ENCODE assay signal across 8 cellular contexts in the genomic region with DNA sequence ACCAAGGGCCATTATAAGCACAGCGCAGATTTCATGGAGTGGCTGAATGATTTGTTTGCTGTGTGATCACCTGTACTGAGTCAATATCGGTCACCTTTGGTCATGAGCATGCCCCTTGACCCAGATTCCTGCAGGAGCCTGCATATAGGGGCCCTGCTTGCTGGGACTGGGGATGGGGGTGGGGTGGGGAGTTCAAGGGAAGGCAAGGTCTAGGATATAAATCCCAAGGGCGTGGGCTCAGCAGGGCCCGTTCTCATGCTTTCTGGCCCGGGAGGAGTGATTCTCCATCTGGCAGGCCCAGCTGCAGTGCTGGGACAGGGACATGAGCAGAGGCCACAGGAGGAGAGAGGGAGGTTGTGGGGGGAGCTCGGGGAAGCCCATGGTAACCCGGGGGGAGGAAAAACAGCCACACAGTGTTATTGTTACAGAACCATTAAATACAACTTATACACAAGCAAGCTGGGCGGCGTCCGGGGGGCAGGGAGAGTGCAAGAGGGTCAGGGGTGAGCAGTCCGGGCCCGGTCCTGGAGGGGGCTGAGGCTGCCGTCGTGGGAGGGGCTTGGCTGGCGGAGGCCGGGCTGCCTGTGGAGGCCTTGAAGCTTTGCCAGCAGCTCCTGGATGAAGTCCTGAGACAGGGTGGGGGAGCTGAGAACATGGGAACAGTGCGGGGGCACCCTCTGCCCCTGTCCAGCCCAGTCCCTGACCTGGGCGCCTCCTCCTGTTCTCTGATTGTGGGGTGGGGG. TPM values are rescaled to one million over a fixed set of nuclear protein-coding genes. Genes with fewer than 3 reads are reported as not detected.
DNase-seq lines count a peak whose midpoint lies in the region; FAIRE-seq and TF ChIP-seq lines count a peak whose summit lies in the region.

No MANE protein-coding gene starts in this region.

- no peak for FAIRE-seq in GM12892 (lab: Jason Lieb, UNC)

- peak overlapping the region; percentile 10 for H3K4me3 ChIP-seq in choroid plexus epithelial cell (ENCODE audit: low read depth, low read length)
- no peak overlapping the region for H3K4me3 ChIP-seq in skin epidermis

- CTCF ChIA-PET in GM10248 (lab: Yijun Ruan, JAX), result interaction anchor here (1.1 to 2.2 kb wide), 6 partner anchors 11 to 349 kb away, joined by 4 to 9 read pairs (median 4); partner anchors contain the start of gene CATSPERG

- peak overlapping the region in 16 of 21 experiments; percentile 20 to 80 (median 52) for H3K27ac ChIP-seq in skin epidermis

- POLR2A ChIA-PET in GM10248 (lab: Yijun Ruan, JAX), result no interaction called here

- no peak for TF ChIP-seq CTCF in choroid plexus epithelial cell (conservative IDR thresholded peaks at IDR 0.05; ENCODE audit: low read depth, low read length)
- TF ChIP-seq CTCF in GM10248 (IDR thresholded peaks at IDR 0.05; ENCODE audit: control extremely low read depth, extremely low read depth, low read depth, missing control alignments), result no peak

- peak; percentile 78 for DNase-seq in HuH-7.5 (ENCODE audit: low spot score)
- DNase-seq in choroid plexus epithelial cell (ENCODE audit: low read depth), result no peak
- peak; percentile 77 for DNase-seq in left kidney (ENCODE audit: low read depth, low spot score)
- no peak for DNase-seq in GM12892 (ENCODE audit: insufficient read length)
- no peak for DNase-seq in GM03348 (ENCODE audit: low spot score)
- DNase-seq in GM10248 (ENCODE audit: extremely low spot score), result no peak
- DNase-seq in GM19238 (ENCODE audit: insufficient read length, low spot score), result no peak

- no peak for TF ChIP-seq POLR2A in GM12892 (IDR thresholded peaks at IDR 0.05; ENCODE audit: low read depth, low read length)

RNA-seq across cellular contexts. Expression of gene PPP1R14A, which starts 5.2 kb away (rescaled TPM):
- polyA plus RNA-seq in GM12892 (2012; ENCODE audit: missing spikeins), result not detected

RNA-seq across cellular contexts. Expression of gene SPINT2, which starts 13.4 kb away (rescaled TPM):
- polyA plus RNA-seq in GM12892 (2012; ENCODE audit: missing spikeins), result 13.4 TPM

RNA-seq across cellular contexts. Expression of gene DPF1, which starts 27.0 kb away (rescaled TPM):
- polyA plus RNA-seq in GM12892 (2012; ENCODE audit: missing spikeins), result 1.7 TPM

RNA-seq across cellular contexts. Expression of gene C19orf33, which starts 53.1 kb away (rescaled TPM):
- not detected for polyA plus RNA-seq in GM12892 (2012; ENCODE audit: missing spikeins)

Comparison
In these comparisons a context has a peak if more than half of its experiments do, and no peak if none do; other contexts are left out.
1. DNase-seq: peak in HuH-7.5 (single experiment) and left kidney (single experiment); none in choroid plexus epithelial cell (single experiment), GM12892 (single experiment), GM03348 (single experiment), GM10248 (single experiment) and GM19238 (single experiment).